ENCODE assay signal across 3 cellular contexts in genomic region chr9:113677057-113677456, GRCh38.
TF ChIP-seq lines count a peak whose summit lies in the region.

No MANE protein-coding gene starts in this region.

TF ChIP-seq in A549, 52 proteins besides CTCF, POLR2A, EP300 and RAD21:
- no peak for TF ChIP-seq POLR2AphosphoS2 (conservative IDR thresholded peaks at IDR 0.05; ENCODE audit: low read length)
TF ChIP-seq in A549: peak in this region for 0.

TF ChIP-seq in IMR-90, 13 proteins besides CTCF, POLR2A, EP300 and RAD21:
- TF ChIP-seq NFE2L2 (IDR thresholded peaks at IDR 0.05; ENCODE audit: low read depth, low read length) (no peak), ELK1 (IDR thresholded peaks at IDR 0.05; ENCODE audit: borderline replicate concordance, low read depth, low read length) (no peak), RCOR1 (IDR thresholded peaks at IDR 0.05; ENCODE audit: insufficient replicate concordance, low read length) (no peak), CHD1 (IDR thresholded peaks at IDR 0.05; ENCODE audit: low read depth, low read length) (no peak), BHLHE40 (IDR thresholded peaks at IDR 0.05; ENCODE audit: low read depth, low read length) (no peak), MAZ (IDR thresholded peaks at IDR 0.05; ENCODE audit: borderline replicate concordance, low read depth, low read length) (no peak), MAFK (IDR thresholded peaks at IDR 0.05; ENCODE audit: low read depth, low read length) (no peak), CEBPB (IDR thresholded peaks at IDR 0.05; ENCODE audit: low read depth, low read length) (peak; percentile 47; the same call in 1 of the 2 replicates)

TF ChIP-seq in HepG2, 621 proteins besides CTCF, POLR2A, EP300 and RAD21:
- 0 out of 2 replicates have a peak, but pooled peaks have one; percentile 39 for TF ChIP-seq CEBPB (IDR thresholded peaks at IDR 0.05; ENCODE audit: borderline replicate concordance, low read depth, low read length)
- TF ChIP-seq ZNF160 (CRISPR knock-in tag; IDR thresholded peaks at IDR 0.05) = no peak
- no peak for TF ChIP-seq ZNF850 (CRISPR knock-in tag; conservative IDR thresholded peaks at IDR 0.05)
- TF ChIP-seq SIN3A (IDR thresholded peaks at IDR 0.05; ENCODE audit: borderline replicate concordance, low read depth, low read length) = no peak
